13 cellular contexts compared by ENCODE assay signal in genomic region chr6:84282566-84282965, GRCh38. TPM values are rescaled to one million over a fixed set of nuclear protein-coding genes. Genes with fewer than 3 reads are reported as not detected.
A peak's percentile ranks its signal among the peaks of the same experiment; 100 is the strongest.
DNase-seq lines count a peak whose midpoint lies in the region; TF ChIP-seq lines count a peak whose summit lies in the region.
"Had no signal": no experiment of that assay in that cellular context is flagged by ENCODE, and none has a peak within 500 bp of the region (broad histone marks: within the 10 kb centered on the region; RNA-seq: fewer than 3 reads in every experiment).

No MANE protein-coding gene starts in this region.

- intact Hi-C loops in spleen (cut with DNase I; ENCODE audit: low total_unique reads) = no loop called here
- intact Hi-C loops in ovary (cut with DNase I) = no loop called here

- DNase-seq in DMS 273 treated with DMSO at 0.1 percent for 48 hours (lab: John Stamatoyannopoulos, UW) (peak; percentile 23), LHCN-M2 (ENCODE audit: low read depth) (peak; percentile 90), astrocyte of the spinal cord (ENCODE audit: low read depth, low spot score) (peak; percentile 74), mesendoderm (peak; percentile 6), type B pancreatic cell (ENCODE audit: extremely low spot score, unreplicated experiment) (no peak), NOMO-1 treated with dmso at 0.1 percent for 144 hours (lab: John Stamatoyannopoulos, UW; ENCODE audit: unreplicated experiment) (no peak), spleen (no peak), ovary (no peak)
- DNase-seq: activated CD4-positive, alpha-beta T cell treated with anti-CD3 and anti-CD28 coated beads, Interleukin-2, amount 50 U/mL, for 1 hour; GF-D8; NCI-H1930; stimulated activated naive CD4-positive, alpha-beta T cell had no signal

- no peak overlapping the region for H4K5ac ChIP-seq in mesendoderm (ENCODE audit: low read length)

- no peaks in the 10 kb centered on the region for H3K36me3 Mint-ChIP-seq in type B pancreatic cell

- no peak overlapping the region for H2BK15ac ChIP-seq in mesendoderm (replicated peaks; ENCODE audit: low read depth)

- no peak overlapping the region for H3K18ac ChIP-seq in mesendoderm (ENCODE audit: low read length)

- H3K27me3 Mint-ChIP-seq in type B pancreatic cell = peaks cover 19% of the 10 kb centered on the region

- H3K27ac ChIP-seq in mesendoderm (ENCODE audit: low read depth, low read length) (no peak overlapping the region), spleen (no peak overlapping the region), ovary (no peak overlapping the region)
- H3K27ac ChIP-seq: C4-2B had no signal

- H3K79me2 ChIP-seq in mesendoderm (ENCODE audit: control insufficient read depth, insufficient read depth, low read length) = no peaks in the 10 kb centered on the region

- H3K23ac ChIP-seq in mesendoderm (ENCODE audit: low read length) = no peak overlapping the region

- TF ChIP-seq POLR2A in spleen (IDR thresholded peaks at IDR 0.05) = no peak
- TF ChIP-seq POLR2A in ovary (IDR thresholded peaks at IDR 0.05) = no peak

- H2AK5ac ChIP-seq in mesendoderm (ENCODE audit: low read length) = no peak overlapping the region

- no peak overlapping the region for H4K8ac ChIP-seq in mesendoderm (ENCODE audit: low read depth, low read length)

- in situ Hi-C loops in astrocyte of the spinal cord (cut with HindIII; ENCODE audit: low sequenced_read_pairs) = no loop called here

- H3K27me3 ChIP-seq in mesendoderm (ENCODE audit: insufficient read depth, low read length, poor library complexity) (no peaks in the 10 kb centered on the region), spleen (replicated peaks in 1 of 7) (peaks cover 0 to 16% (median 0%) of the 10 kb centered on the region in 7 donors), ovary (no peaks in the 10 kb centered on the region)

- WGBS in mesendoderm (ENCODE audit: extremely low coverage, insufficient coverage, low lambda C conversion rate) = no CpG with 5 or more reads among the region's 8 CpGs
- 61 to 82% (median 68%) methylated on average over 8 of the region's 8 CpGs for WGBS in spleen, 5 donors
- WGBS in ovary, 3 donors = 73 to 77% (median 76%) methylated on average over 8 of the region's 8 CpGs

- H3K4me1 ChIP-seq in mesendoderm (ENCODE audit: control insufficient read depth, low read depth, low read length) (no peaks in the 10 kb centered on the region), spleen (no peaks in the 10 kb centered on the region), ovary (ENCODE audit: insufficient read depth) (no peaks in the 10 kb centered on the region)

- no peak overlapping the region for H3K4me2 ChIP-seq in mesendoderm (ENCODE audit: low read length)

- H3K4me3 ChIP-seq in astrocyte of the spinal cord (ENCODE audit: low read depth, low read length) = no peak overlapping the region
- H3K4me3 ChIP-seq in mesendoderm (ENCODE audit: low read length) = no peak overlapping the region
- H3K4me3 ChIP-seq in spleen = no peak overlapping the region
- no peak overlapping the region for H3K4me3 ChIP-seq in ovary

- H3K36me3 ChIP-seq in mesendoderm (ENCODE audit: control insufficient read depth, insufficient read depth, low read length) (no peaks in the 10 kb centered on the region), spleen (no peaks in the 10 kb centered on the region), ovary (no peaks in the 10 kb centered on the region)

- no peak for TF ChIP-seq EP300 in ovary (IDR thresholded peaks at IDR 0.05)

- TF ChIP-seq CTCF in astrocyte of the spinal cord (IDR thresholded peaks at IDR 0.05; ENCODE audit: low read depth, low read length) = no peak
- TF ChIP-seq CTCF in type B pancreatic cell (conservative IDR thresholded peaks at IDR 0.05) = no peak
- TF ChIP-seq CTCF in spleen (IDR thresholded peaks at IDR 0.05 in 8 of 11, conservative IDR thresholded peaks at IDR 0.05 in 3 of 11) = no peak
- no peak for TF ChIP-seq CTCF in ovary (IDR thresholded peaks at IDR 0.05)

- H3K27ac Mint-ChIP-seq in type B pancreatic cell = no peak overlapping the region

- no peaks in the 10 kb centered on the region for H3K79me1 ChIP-seq in mesendoderm (ENCODE audit: low read length)

- no peak overlapping the region for H3K9ac ChIP-seq in mesendoderm (ENCODE audit: low read length)

- no peak overlapping the region for H3K56ac ChIP-seq in mesendoderm (ENCODE audit: low read length)

- H3K4me3 Mint-ChIP-seq in type B pancreatic cell = no peak overlapping the region

- no peak overlapping the region for H2BK5ac ChIP-seq in mesendoderm (ENCODE audit: low read length)

- H3K4me1 Mint-ChIP-seq in type B pancreatic cell (ENCODE audit: unreplicated experiment) = no peaks in the 10 kb centered on the region

- no peak overlapping the region for H2BK120ac ChIP-seq in mesendoderm (ENCODE audit: low read depth, low read length)

- H3K4ac ChIP-seq in mesendoderm (ENCODE audit: low read depth, low read length) = no peak overlapping the region

- no peaks in the 10 kb centered on the region for H3K9me3 Mint-ChIP-seq in type B pancreatic cell

- no peaks in the 10 kb centered on the region for H3K9me3 ChIP-seq in spleen
- H3K9me3 ChIP-seq in ovary = no peaks in the 10 kb centered on the region

RNA-seq across cellular contexts. Expression of gene CEP162, which starts 55.1 kb away (rescaled TPM):
- total RNA-seq in LHCN-M2 (2014; rRNA removed) (8.6 and 8.8 TPM in 2 replicates), type B pancreatic cell (ENCODE audit: low replicate concordance) (13.7 and 17.2 TPM in 2 replicates), spleen (10 to 100 TPM in 5 of 7 donors, 1 to 10 TPM in 2; 6.5 to 22.8 (median 13.2) TPM), ovary (10 to 100 TPM in 3 of 7 donors, 1 to 10 TPM in 4; 8.3 to 16.8 (median 9.7) TPM)
- 1.3 TPM for polyA plus RNA-seq in LHCN-M2 (2012)
- 3.8 TPM for polyA plus RNA-seq in mesendoderm (2013, experiment 1 of 2)
- polyA plus RNA-seq in mesendoderm (2013, experiment 2 of 2) = 4.0 TPM
- polyA plus RNA-seq in spleen (1 to 10 TPM; 5.1 to 7.3 (median 5.8) TPM), ovary (1 to 10 TPM; 5.3 to 6.4 TPM)

Comparison
In these comparisons a context has a peak if more than half of its experiments do, and no peak if none do; other contexts are left out.
1. DNase-seq: peak in DMS 273 treated with DMSO at 0.1 percent for 48 hours (single experiment), LHCN-M2 (single experiment), astrocyte of the spinal cord (single experiment) and mesendoderm (single experiment); none in type B pancreatic cell (single experiment), NOMO-1 treated with dmso at 0.1 percent for 144 hours (single experiment), spleen (single experiment) and ovary (0 of 5).